In the genomic region with DNA sequence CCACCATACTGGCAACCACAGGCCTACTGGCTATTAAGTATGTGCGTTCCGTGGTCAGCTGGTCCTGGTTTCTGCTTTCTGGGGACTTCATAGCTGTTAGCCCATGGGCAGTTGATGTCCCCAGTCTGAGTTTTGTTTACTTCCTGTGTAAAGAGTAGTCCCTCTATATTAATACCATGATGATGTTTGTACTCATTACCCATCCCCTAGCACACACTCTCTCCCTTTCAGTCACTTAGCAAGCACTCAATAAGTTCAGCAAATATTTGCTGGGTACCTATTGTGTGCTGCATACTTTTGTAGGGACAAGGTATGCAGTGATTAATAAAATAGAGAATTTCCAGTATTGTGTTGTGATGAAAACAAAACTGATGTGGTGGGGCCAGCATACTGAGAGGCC, we compare ENCODE assay signal across 18 cellular contexts. TPM values are rescaled to one million over a fixed set of nuclear protein-coding genes. Genes with fewer than 3 reads are reported as not detected.
A peak's percentile ranks its signal among the peaks of the same experiment; 100 is the strongest.
DNase-seq lines count a peak whose midpoint lies in the region; ATAC-seq and TF ChIP-seq lines count a peak whose summit lies in the region.
"Had no signal": no experiment of that assay in that cellular context is flagged by ENCODE, and none has a peak within 500 bp of the region (broad histone marks: within the 10 kb centered on the region; RNA-seq: fewer than 3 reads in every experiment).

No MANE protein-coding gene starts in this region.

- peaks cover 50% of the 10 kb centered on the region for H3K36me3 Mint-ChIP-seq in activated CD8-positive, alpha-beta T cell treated with anti-CD3 and anti-CD28 coated beads for 36 hours (ENCODE audit: low read depth)
- peaks cover 55% of the 10 kb centered on the region for H3K36me3 Mint-ChIP-seq in activated CD8-positive, alpha-beta T cell treated with anti-CD3 and anti-CD28 coated beads, Interleukin-2, amount 10 ng/mL, durations not matched to agents 7 days and 5 days (ENCODE audit: low read depth)
- peaks cover 87% of the 10 kb centered on the region for H3K36me3 Mint-ChIP-seq in dendritic cell treated with granulocyte-macrophage colony-stimulating factor and Interleukin-4, amounts not matched to agents 40 ng/mL and 50 ng/mL, for 4 days (ENCODE audit: low read depth)
- peaks cover 58% of the 10 kb centered on the region for H3K36me3 Mint-ChIP-seq in stimulated activated memory B cell treated with anti-CD40 and anti-IgM and Interleukin-4, amounts not matched to agents 10 μg/mL and 1 μg/mL and 100 μg/mL, for 72 hours
- peaks cover 44% of the 10 kb centered on the region for H3K36me3 Mint-ChIP-seq in activated CD4-positive, alpha-beta T cell treated with anti-CD3 and anti-CD28 coated beads, Interleukin-2, amount 10 ng/mL, durations not matched to agents 7 days and 5 days (ENCODE audit: low read depth)

- no peak overlapping the region for H3K23ac ChIP-seq in IMR-90 (ENCODE audit: low read depth, low read length)

- no peak overlapping the region; the same call in 1 of the 2 replicates for H4K91ac ChIP-seq in IMR-90 (ENCODE audit: insufficient read depth, low read depth, low read length)

- H3K9me1 ChIP-seq in IMR-90 (ENCODE audit: insufficient read depth, low read length): peaks cover 4% of the 10 kb centered on the region

- BruUV-seq in IMR-90 (replicated peaks; lab: Mats Ljungman, UMichigan): no TSS peak

- no peak overlapping the region for H2AFZ ChIP-seq in IMR-90 (replicated peaks; ENCODE audit: low read length, poor library complexity)

- H3K56ac ChIP-seq in IMR-90 (ENCODE audit: extremely low read depth, insufficient read depth, low read length): no peak overlapping the region

- no peak for TF ChIP-seq CTCF in activated CD8-positive, alpha-beta T cell treated with anti-CD3 and anti-CD28 coated beads for 36 hours (IDR thresholded peaks at IDR 0.05)
- no peak for TF ChIP-seq CTCF in IMR-90 (conservative IDR thresholded peaks at IDR 0.05; ENCODE audit: low read depth, low read length)

- H2BK5ac ChIP-seq in IMR-90 (ENCODE audit: low read depth, low read length, poor library complexity, severe bottlenecking): no peak overlapping the region

- no peak overlapping the region for H3K18ac ChIP-seq in IMR-90 (ENCODE audit: low read depth, low read length)

- dilution Hi-C loops in IMR-90 (cut with HindIII; ENCODE audit: low sequenced_read_pairs, unreplicated experiment): no loop called here

- H3K9ac ChIP-seq in IMR-90 (ENCODE audit: low read depth, low read length): no peak overlapping the region

- no peak overlapping the region for H3K27ac ChIP-seq in IMR-90 (ENCODE audit: insufficient read depth, low read length)
- H3K27ac ChIP-seq: SJCRH30 had no signal

- peaks cover 27% of the 10 kb centered on the region for H3K36me3 ChIP-seq in IMR-90 (ENCODE audit: control insufficient read depth, insufficient read depth, low read length)

- H3K4me2 ChIP-seq in IMR-90 (ENCODE audit: low read depth, low read length): no peak overlapping the region

- no peak overlapping the region for H3K14ac ChIP-seq in IMR-90 (replicated peaks; ENCODE audit: low read depth, low read length)

- no peak overlapping the region for H2BK15ac ChIP-seq in IMR-90 (ENCODE audit: low read depth, low read length)

- no peak overlapping the region for H3K4ac ChIP-seq in IMR-90 (ENCODE audit: low read depth, low read length)

- 0 out of 4 replicates have a peak, but pooled peaks cover 1 to 5% of the 10 kb centered on the region in 2 experiments for H3K79me1 ChIP-seq in IMR-90 (ENCODE audit: low read depth in 1 of 2, low read length in 2 of 2)

- POLR2A ChIA-PET in activated CD8-positive, alpha-beta T cell treated with anti-CD3 and anti-CD28 coated beads for 36 hours (lab: Charles Lee): no interaction called here
- POLR2A ChIA-PET in activated CD8-positive, alpha-beta T cell treated with anti-CD3 and anti-CD28 coated beads, Interleukin-2, amount 10 ng/mL, durations not matched to agents 7 days and 5 days (lab: Charles Lee): no interaction called here
- POLR2A ChIA-PET in IMR-90 (lab: Charles Lee; ENCODE audit: unreplicated experiment): no interaction called here
- POLR2A ChIA-PET in activated CD4-positive, alpha-beta T cell treated with anti-CD3 and anti-CD28 coated beads, Interleukin-2, amount 10 ng/mL, durations not matched to agents 7 days and 5 days (lab: Charles Lee): no interaction called here

- no peak for TF ChIP-seq POLR2A in IMR-90 (IDR thresholded peaks at IDR 0.05; ENCODE audit: low read depth, low read length)

- no peak overlapping the region for H4K8ac ChIP-seq in IMR-90 (ENCODE audit: low read depth in 2 of 2, low read length in 2 of 2)

- no peak overlapping the region for H3K4me3 ChIP-seq in IMR-90 (ENCODE audit: insufficient read depth, low read depth, low read length)
- H3K4me3 ChIP-seq: SJCRH30 had no signal

- H3K4me1 Mint-ChIP-seq in activated CD8-positive, alpha-beta T cell treated with anti-CD3 and anti-CD28 coated beads for 36 hours (ENCODE audit: low read depth): peaks cover 30% of the 10 kb centered on the region
- H3K4me1 Mint-ChIP-seq in activated CD8-positive, alpha-beta T cell treated with anti-CD3 and anti-CD28 coated beads, Interleukin-2, amount 10 ng/mL, durations not matched to agents 7 days and 5 days (ENCODE audit: low read depth): peaks cover 41% of the 10 kb centered on the region
- H3K4me1 Mint-ChIP-seq in dendritic cell treated with granulocyte-macrophage colony-stimulating factor and Interleukin-4, amounts not matched to agents 40 ng/mL and 50 ng/mL, for 4 days (ENCODE audit: low read depth): peaks cover 11% of the 10 kb centered on the region
- H3K4me1 Mint-ChIP-seq in stimulated activated memory B cell treated with anti-CD40 and anti-IgM and Interleukin-4, amounts not matched to agents 10 μg/mL and 1 μg/mL and 100 μg/mL, for 72 hours: peaks cover 13% of the 10 kb centered on the region
- peaks cover 32% of the 10 kb centered on the region for H3K4me1 Mint-ChIP-seq in activated CD4-positive, alpha-beta T cell treated with anti-CD3 and anti-CD28 coated beads, Interleukin-2, amount 10 ng/mL, durations not matched to agents 7 days and 5 days

- H2BK20ac ChIP-seq in IMR-90 (ENCODE audit: low read depth, low read length): no peak overlapping the region

- H3K4me3 Mint-ChIP-seq in activated CD8-positive, alpha-beta T cell treated with anti-CD3 and anti-CD28 coated beads for 36 hours: no peak overlapping the region
- no peak overlapping the region for H3K4me3 Mint-ChIP-seq in activated CD8-positive, alpha-beta T cell treated with anti-CD3 and anti-CD28 coated beads, Interleukin-2, amount 10 ng/mL, durations not matched to agents 7 days and 5 days
- H3K4me3 Mint-ChIP-seq in dendritic cell treated with granulocyte-macrophage colony-stimulating factor and Interleukin-4, amounts not matched to agents 40 ng/mL and 50 ng/mL, for 4 days: no peak overlapping the region
- H3K4me3 Mint-ChIP-seq in stimulated activated memory B cell treated with anti-CD40 and anti-IgM and Interleukin-4, amounts not matched to agents 10 μg/mL and 1 μg/mL and 100 μg/mL, for 72 hours: no peak overlapping the region
- no peak overlapping the region for H3K4me3 Mint-ChIP-seq in activated CD4-positive, alpha-beta T cell treated with anti-CD3 and anti-CD28 coated beads, Interleukin-2, amount 10 ng/mL, durations not matched to agents 7 days and 5 days

- peaks cover 2% of the 10 kb centered on the region; the same call in 1 of the 2 replicates for H3K9me3 ChIP-seq in IMR-90 (ENCODE audit: control insufficient read depth, insufficient read depth, low read length)
- H3K9me3 ChIP-seq: SJCRH30 had no signal

- H3K27me3 ChIP-seq in IMR-90 (ENCODE audit: control insufficient read depth, insufficient read depth, low read length): no peaks in the 10 kb centered on the region
- H3K27me3 ChIP-seq: SJCRH30 had no signal

- ATAC-seq in activated CD8-positive, alpha-beta T cell treated with anti-CD3 and anti-CD28 coated beads for 36 hours: no peak
- ATAC-seq in activated CD8-positive, alpha-beta T cell treated with anti-CD3 and anti-CD28 coated beads, Interleukin-2, amount 10 ng/mL, durations not matched to agents 7 days and 5 days: no peak
- no peak for ATAC-seq in IMR-90 (ENCODE audit: low read depth)
- no peak for ATAC-seq in stimulated activated memory B cell treated with anti-CD40 and anti-IgM and Interleukin-4, amounts not matched to agents 10 μg/mL and 1 μg/mL and 100 μg/mL, for 72 hours

- peak overlapping the region; percentile 38 for H3K27ac Mint-ChIP-seq in activated CD8-positive, alpha-beta T cell treated with anti-CD3 and anti-CD28 coated beads for 36 hours
- H3K27ac Mint-ChIP-seq in activated CD8-positive, alpha-beta T cell treated with anti-CD3 and anti-CD28 coated beads, Interleukin-2, amount 10 ng/mL, durations not matched to agents 7 days and 5 days: no peak overlapping the region
- H3K27ac Mint-ChIP-seq in dendritic cell treated with granulocyte-macrophage colony-stimulating factor and Interleukin-4, amounts not matched to agents 40 ng/mL and 50 ng/mL, for 4 days: peak overlapping the region; percentile 13
- peak overlapping the region; percentile 32 for H3K27ac Mint-ChIP-seq in stimulated activated memory B cell treated with anti-CD40 and anti-IgM and Interleukin-4, amounts not matched to agents 10 μg/mL and 1 μg/mL and 100 μg/mL, for 72 hours
- no peak overlapping the region for H3K27ac Mint-ChIP-seq in activated CD4-positive, alpha-beta T cell treated with anti-CD3 and anti-CD28 coated beads, Interleukin-2, amount 10 ng/mL, durations not matched to agents 7 days and 5 days

- no peaks in the 10 kb centered on the region for H3K4me1 ChIP-seq in IMR-90 (ENCODE audit: control insufficient read depth, insufficient read depth, low read length)
- H3K4me1 ChIP-seq: SJCRH30 had no signal

- H2AK5ac ChIP-seq in IMR-90 (ENCODE audit: low read depth, low read length): no peak overlapping the region

- intact Hi-C loops in activated CD8-positive, alpha-beta T cell treated with anti-CD3 and anti-CD28 coated beads for 36 hours (cut with micrococcal nuclease): no loop called here
- intact Hi-C loops in IMR-90 (cut with micrococcal nuclease): no loop called here
- intact Hi-C loops in dendritic cell treated with granulocyte-macrophage colony-stimulating factor and Interleukin-4, amounts not matched to agents 40 ng/mL and 50 ng/mL, for 4 days (cut with micrococcal nuclease): no loop called here

- peaks cover 6% of the 10 kb centered on the region for H3K9me3 Mint-ChIP-seq in activated CD8-positive, alpha-beta T cell treated with anti-CD3 and anti-CD28 coated beads for 36 hours
- H3K9me3 Mint-ChIP-seq in activated CD8-positive, alpha-beta T cell treated with anti-CD3 and anti-CD28 coated beads, Interleukin-2, amount 10 ng/mL, durations not matched to agents 7 days and 5 days (ENCODE audit: insufficient read depth): no peaks in the 10 kb centered on the region
- peaks cover 10% of the 10 kb centered on the region for H3K9me3 Mint-ChIP-seq in dendritic cell treated with granulocyte-macrophage colony-stimulating factor and Interleukin-4, amounts not matched to agents 40 ng/mL and 50 ng/mL, for 4 days
- H3K9me3 Mint-ChIP-seq in stimulated activated memory B cell treated with anti-CD40 and anti-IgM and Interleukin-4, amounts not matched to agents 10 μg/mL and 1 μg/mL and 100 μg/mL, for 72 hours: peaks cover 10% of the 10 kb centered on the region
- H3K9me3 Mint-ChIP-seq in activated CD4-positive, alpha-beta T cell treated with anti-CD3 and anti-CD28 coated beads, Interleukin-2, amount 10 ng/mL, durations not matched to agents 7 days and 5 days: peaks cover 8% of the 10 kb centered on the region

- CTCF ChIA-PET in activated CD8-positive, alpha-beta T cell treated with anti-CD3 and anti-CD28 coated beads for 36 hours (lab: Charles Lee): interaction anchor here (1.2 kb wide), 1 partner anchor 53 kb away, joined by 3 read pairs; a partner anchor contains a TSS
- CTCF ChIA-PET in activated CD8-positive, alpha-beta T cell treated with anti-CD3 and anti-CD28 coated beads, Interleukin-2, amount 10 ng/mL, durations not matched to agents 7 days and 5 days (lab: Charles Lee): no interaction called here
- CTCF ChIA-PET in IMR-90 (lab: Yijun Ruan, JAX): no interaction called here
- CTCF ChIA-PET in activated CD4-positive, alpha-beta T cell treated with anti-CD3 and anti-CD28 coated beads, Interleukin-2, amount 10 ng/mL, durations not matched to agents 7 days and 5 days (lab: Charles Lee): interaction anchor here (1.4 to 1.5 kb wide), 2 partner anchors 9 to 12 kb away, joined by 3 to 5 read pairs; no protein-coding TSS in a partner anchor

- H2AK9ac ChIP-seq in IMR-90 (replicated peaks; ENCODE audit: low read depth, low read length, poor library complexity): peak overlapping the region; percentile 65

- DNase-seq in activated CD8-positive, alpha-beta T cell treated with anti-CD3 and anti-CD28 coated beads for 36 hours: no peak
- no peak for DNase-seq in activated CD8-positive, alpha-beta T cell treated with anti-CD3 and anti-CD28 coated beads, Interleukin-2, amount 10 ng/mL, durations not matched to agents 7 days and 5 days
- no peak for DNase-seq in IMR-90
- DNase-seq in amygdala (lab: John Stamatoyannopoulos, UW): no peak
- DNase-seq in activated CD4-positive, alpha-beta T cell treated with anti-CD3 and anti-CD28 coated beads, Interleukin-2, amount 10 ng/mL, durations not matched to agents 7 days and 5 days: no peak
- DNase-seq in Ammon's horn (ENCODE audit: low spot score): no peak
- DNase-seq: 8988T; C1 segment of cervical spinal cord; DMS 273 treated with DMSO at 0.1 percent for 48 hours; NCI-H1417; NCI-H1930; NCI-H2171; NCI-H446; NCI-H69; NK-92 treated with Interleukin-12 subunit alpha and Interleukin-12 subunit beta, amount 100 ng/mL, for 24 hours; SJCRH30 had no signal

- no peak for TF ChIP-seq RAD21 in IMR-90 (IDR thresholded peaks at IDR 0.05; ENCODE audit: low read length)

- H2BK120ac ChIP-seq in IMR-90 (ENCODE audit: low read depth, low read length): no peak overlapping the region

- in situ Hi-C loops in IMR-90 (cut with MboI; ENCODE audit: low sequenced_read_pairs): no loop called here

- WGBS in IMR-90 (ENCODE audit: extremely low coverage in 2 of 2, insufficient read length in 1 of 2), 2 experiments: no CpG with 5 or more reads among the region's 2 CpGs

- no peaks in the 10 kb centered on the region; the same call in 1 of the 2 replicates for H4K20me1 ChIP-seq in IMR-90 (ENCODE audit: insufficient read depth, low read length)

- H4K5ac ChIP-seq in IMR-90 (ENCODE audit: low read depth, low read length): no peak overlapping the region

- no peaks in the 10 kb centered on the region for H3K27me3 Mint-ChIP-seq in activated CD8-positive, alpha-beta T cell treated with anti-CD3 and anti-CD28 coated beads for 36 hours
- H3K27me3 Mint-ChIP-seq in activated CD8-positive, alpha-beta T cell treated with anti-CD3 and anti-CD28 coated beads, Interleukin-2, amount 10 ng/mL, durations not matched to agents 7 days and 5 days (ENCODE audit: low read depth): no peaks in the 10 kb centered on the region
- no peaks in the 10 kb centered on the region for H3K27me3 Mint-ChIP-seq in dendritic cell treated with granulocyte-macrophage colony-stimulating factor and Interleukin-4, amounts not matched to agents 40 ng/mL and 50 ng/mL, for 4 days
- no peaks in the 10 kb centered on the region for H3K27me3 Mint-ChIP-seq in stimulated activated memory B cell treated with anti-CD40 and anti-IgM and Interleukin-4, amounts not matched to agents 10 μg/mL and 1 μg/mL and 100 μg/mL, for 72 hours
- H3K27me3 Mint-ChIP-seq in activated CD4-positive, alpha-beta T cell treated with anti-CD3 and anti-CD28 coated beads, Interleukin-2, amount 10 ng/mL, durations not matched to agents 7 days and 5 days: no peaks in the 10 kb centered on the region

RNA-seq across cellular contexts. Expression of a gene that starts 6.4 kb away (rescaled TPM):
- total RNA-seq in activated CD8-positive, alpha-beta T cell treated with anti-CD3 and anti-CD28 coated beads for 36 hours: not detected
- total RNA-seq in activated CD8-positive, alpha-beta T cell treated with anti-CD3 and anti-CD28 coated beads, Interleukin-2, amount 10 ng/mL, durations not matched to agents 7 days and 5 days: not detected
- not detected in 2 replicates for total RNA-seq in IMR-90 (2012; rRNA removed)
- polyA plus RNA-seq in IMR-90 (2012; rRNA removed): 0.44 TPM in 1 of 2 replicates, not detected in the other
- 0.24 and 1.6 TPM in 2 replicates for polyA plus RNA-seq in IMR-90 (2012; cell fraction: cytosol; rRNA removed)
- polyA plus RNA-seq in IMR-90 (2012; cell fraction: nucleus; rRNA removed; ENCODE audit: low replicate concordance): 0.64 TPM in 1 of 2 replicates, not detected in the other
- under 1 TPM in 1 of 2 experiments, not detected in 1; 0.89 TPM for total RNA-seq in activated CD4-positive, alpha-beta T cell treated with anti-CD3 and anti-CD28 coated beads, Interleukin-2, amount 10 ng/mL, durations not matched to agents 7 days and 5 days
- total RNA-seq: SJCRH30 had no signal

RNA-seq across cellular contexts. Expression of a gene that starts 9.1 kb away (rescaled TPM):
- total RNA-seq in activated CD8-positive, alpha-beta T cell treated with anti-CD3 and anti-CD28 coated beads for 36 hours: 10 to 100 TPM; 39.7 to 42.3 TPM
- total RNA-seq in activated CD8-positive, alpha-beta T cell treated with anti-CD3 and anti-CD28 coated beads, Interleukin-2, amount 10 ng/mL, durations not matched to agents 7 days and 5 days: 10 to 100 TPM; 50.2 to 53.1 TPM
- 7.9 and 8.3 TPM in 2 replicates for total RNA-seq in IMR-90 (2012; rRNA removed)
- 21.4 and 25.9 TPM in 2 replicates for polyA plus RNA-seq in IMR-90 (2012; rRNA removed)
- 49.0 and 50.2 TPM in 2 replicates for polyA plus RNA-seq in IMR-90 (2012; cell fraction: cytosol; rRNA removed)
- polyA plus RNA-seq in IMR-90 (2012; cell fraction: nucleus; rRNA removed; ENCODE audit: low replicate concordance): 34.1 and 62.8 TPM in 2 replicates
- 10 to 100 TPM; 52.8 to 54.7 TPM for total RNA-seq in activated CD4-positive, alpha-beta T cell treated with anti-CD3 and anti-CD28 coated beads, Interleukin-2, amount 10 ng/mL, durations not matched to agents 7 days and 5 days

RNA-seq across cellular contexts. Expression of a gene that starts 17.9 kb away (rescaled TPM):
- 100 to 1,000 TPM; 260 to 281 TPM for total RNA-seq in activated CD8-positive, alpha-beta T cell treated with anti-CD3 and anti-CD28 coated beads for 36 hours
- total RNA-seq in activated CD8-positive, alpha-beta T cell treated with anti-CD3 and anti-CD28 coated beads, Interleukin-2, amount 10 ng/mL, durations not matched to agents 7 days and 5 days: 100 to 1,000 TPM; 175 to 183 TPM
- total RNA-seq in IMR-90 (2012; rRNA removed): 28.3 and 30.3 TPM in 2 replicates
- 81.3 and 158 TPM in 2 replicates for polyA plus RNA-seq in IMR-90 (2012; rRNA removed)
- 89.7 and 101 TPM in 2 replicates for polyA plus RNA-seq in IMR-90 (2012; cell fraction: cytosol; rRNA removed)
- 76.5 and 101 TPM in 2 replicates for polyA plus RNA-seq in IMR-90 (2012; cell fraction: nucleus; rRNA removed; ENCODE audit: low replicate concordance)
- 100 to 1,000 TPM; 149 to 182 TPM for total RNA-seq in activated CD4-positive, alpha-beta T cell treated with anti-CD3 and anti-CD28 coated beads, Interleukin-2, amount 10 ng/mL, durations not matched to agents 7 days and 5 days

RNA-seq across cellular contexts. Expression of a gene that starts 18.7 kb away (rescaled TPM):
- total RNA-seq in activated CD8-positive, alpha-beta T cell treated with anti-CD3 and anti-CD28 coated beads for 36 hours: 10 to 100 TPM; 12.8 to 14.2 TPM
- 10 to 100 TPM; 15.2 to 17.1 TPM for total RNA-seq in activated CD8-positive, alpha-beta T cell treated with anti-CD3 and anti-CD28 coated beads, Interleukin-2, amount 10 ng/mL, durations not matched to agents 7 days and 5 days
- 0.28 and 0.54 TPM in 2 replicates for total RNA-seq in IMR-90 (2012; rRNA removed)
- polyA plus RNA-seq in IMR-90 (2012; rRNA removed): 4.9 and 5.4 TPM in 2 replicates
- polyA plus RNA-seq in IMR-90 (2012; cell fraction: cytosol; rRNA removed): 4.2 and 5.8 TPM in 2 replicates
- polyA plus RNA-seq in IMR-90 (2012; cell fraction: nucleus; rRNA removed; ENCODE audit: low replicate concordance): 6.8 and 12.2 TPM in 2 replicates
- 10 to 100 TPM; 17.5 to 19.8 TPM for total RNA-seq in activated CD4-positive, alpha-beta T cell treated with anti-CD3 and anti-CD28 coated beads, Interleukin-2, amount 10 ng/mL, durations not matched to agents 7 days and 5 days

RNA-seq across cellular contexts. Expression of a gene that starts 30.1 kb away (rescaled TPM):
- total RNA-seq in activated CD8-positive, alpha-beta T cell treated with anti-CD3 and anti-CD28 coated beads for 36 hours: 10 to 100 TPM; 87.4 to 90.1 TPM
- total RNA-seq in activated CD8-positive, alpha-beta T cell treated with anti-CD3 and anti-CD28 coated beads, Interleukin-2, amount 10 ng/mL, durations not matched to agents 7 days and 5 days: 100 to 1,000 TPM; 121 to 126 TPM
- total RNA-seq in IMR-90 (2012; rRNA removed): 50.5 and 54.1 TPM in 2 replicates
- polyA plus RNA-seq in IMR-90 (2012; rRNA removed): 60.2 and 62.7 TPM in 2 replicates
- 39.4 and 78.4 TPM in 2 replicates for polyA plus RNA-seq in IMR-90 (2012; cell fraction: cytosol; rRNA removed)
- polyA plus RNA-seq in IMR-90 (2012; cell fraction: nucleus; rRNA removed; ENCODE audit: low replicate concordance): 64.4 and 149 TPM in 2 replicates
- total RNA-seq in activated CD4-positive, alpha-beta T cell treated with anti-CD3 and anti-CD28 coated beads, Interleukin-2, amount 10 ng/mL, durations not matched to agents 7 days and 5 days: 100 to 1,000 TPM; 124 to 126 TPM

Comparison
In these comparisons a context has a peak if more than half of its experiments do, and no peak if none do; other contexts are left out.
1. H3K27ac Mint-ChIP-seq: peak in activated CD8-positive, alpha-beta T cell treated with anti-CD3 and anti-CD28 coated beads for 36 hours (single experiment), dendritic cell treated with granulocyte-macrophage colony-stimulating factor and Interleukin-4, amounts not matched to agents 40 ng/mL and 50 ng/mL, for 4 days (single experiment) and stimulated activated memory B cell treated with anti-CD40 and anti-IgM and Interleukin-4, amounts not matched to agents 10 μg/mL and 1 μg/mL and 100 μg/mL, for 72 hours (single experiment); none in activated CD8-positive, alpha-beta T cell treated with anti-CD3 and anti-CD28 coated beads, Interleukin-2, amount 10 ng/mL, durations not matched to agents 7 days and 5 days (single experiment) and activated CD4-positive, alpha-beta T cell treated with anti-CD3 and anti-CD28 coated beads, Interleukin-2, amount 10 ng/mL, durations not matched to agents 7 days and 5 days (single experiment).
2. CTCF ChIA-PET loops: an anchor here in activated CD8-positive, alpha-beta T cell treated with anti-CD3 and anti-CD28 coated beads for 36 hours (1.2 kb wide) and activated CD4-positive, alpha-beta T cell treated with anti-CD3 and anti-CD28 coated beads, Interleukin-2, amount 10 ng/mL, durations not matched to agents 7 days and 5 days (1.4 to 1.5 kb wide); none called in activated CD8-positive, alpha-beta T cell treated with anti-CD3 and anti-CD28 coated beads, Interleukin-2, amount 10 ng/mL, durations not matched to agents 7 days and 5 days and IMR-90.